In the genomic region with DNA sequence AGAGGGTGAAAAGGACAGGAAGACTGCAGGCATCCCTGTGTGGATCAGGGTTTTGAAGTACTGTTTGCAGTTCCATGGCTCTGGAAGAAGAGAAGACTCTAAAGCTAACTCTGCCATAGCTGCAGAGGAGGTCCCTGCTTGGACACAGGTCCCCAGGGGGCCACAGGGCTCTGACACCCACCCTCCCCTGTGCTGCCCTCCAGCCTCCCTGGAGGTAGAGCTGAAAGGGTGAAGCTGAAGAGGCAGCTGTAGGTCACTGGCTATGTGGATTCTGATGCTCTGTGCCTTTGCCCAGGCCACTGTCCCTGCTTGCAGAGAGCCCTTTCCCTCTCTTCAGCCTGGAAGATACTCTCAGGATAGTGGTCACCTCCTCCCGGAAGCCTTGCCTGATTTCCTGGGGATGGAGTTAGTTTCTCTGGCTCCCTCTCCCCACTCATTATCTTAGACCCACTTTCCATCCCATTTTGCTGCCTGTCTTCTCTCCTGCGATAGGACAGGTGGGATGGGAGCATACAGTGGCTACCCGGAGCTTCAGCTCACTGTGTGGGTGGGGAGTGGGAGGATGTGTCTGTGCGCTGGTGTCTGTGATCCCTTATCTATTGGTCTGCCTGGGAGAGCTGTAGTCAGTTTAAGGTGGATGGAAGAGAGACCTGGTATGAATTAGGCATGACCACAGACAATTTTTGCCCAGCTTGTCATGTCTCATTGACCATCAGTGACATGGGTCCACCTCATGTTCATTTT, we compare ENCODE assay signal across 21 cellular contexts.
DNase-seq lines count a peak whose midpoint lies in the region; ATAC-seq and TF ChIP-seq lines count a peak whose summit lies in the region.
"Had no signal": no experiment of that assay in that cellular context is flagged by ENCODE, and none has a peak within 500 bp of the region (broad histone marks: within the 10 kb centered on the region; RNA-seq: fewer than 3 reads in every experiment).

No MANE protein-coding gene starts in this region.

- 0 out of 2 replicates have a peak, but pooled peaks cover 3% of the 10 kb centered on the region for H3F3A ChIP-seq in GM23338 (replicated peaks; ENCODE audit: low read depth)

- H3K9me2 ChIP-seq in GM23338 (ENCODE audit: insufficient read depth), result no peaks in the 10 kb centered on the region

- peaks cover 20% of the 10 kb centered on the region for H3K27me3 Mint-ChIP-seq in GM23338 (ENCODE audit: insufficient read depth, low read depth, poor library complexity)
- H3K27me3 Mint-ChIP-seq in WTC11 (ENCODE audit: low read depth), result peaks cover 4% of the 10 kb centered on the region; the same call in 1 of the 2 replicates

- H3K27me3 ChIP-seq in GM23338 (ENCODE audit: insufficient read depth), result no peaks in the 10 kb centered on the region
- H3K27me3 ChIP-seq: SJSA1, vagina had no signal

- no peaks in the 10 kb centered on the region for H3K36me3 ChIP-seq in GM23338 (ENCODE audit: insufficient read depth)
- H3K36me3 ChIP-seq: lower lobe of right lung, SJSA1, vagina, WERI-Rb-1 had no signal

- TF ChIP-seq CTCF in GM23338 (conservative IDR thresholded peaks at IDR 0.05; ENCODE audit: low read depth in 2 of 2), result no peak
- TF ChIP-seq CTCF in WTC11 (IDR thresholded peaks at IDR 0.05), result no peak

- H3K27ac Mint-ChIP-seq in GM23338 (no peak overlapping the region), WTC11 (no peak overlapping the region)
- H3K27ac Mint-ChIP-seq: activated T-helper 1 cell treated with anti-CD3 and anti-CD28 coated beads, Interleukin-12 subunit alpha, Interleukin-12 subunit beta, Interleukin-2, Interleukin-4 antibody, amounts not matched to agents 30 ng/mL and 10 ng/mL and 1 ng/mL, durations not matched to agents 14 hours and 24 hours and 36 hours; stimulated activated naive B cell treated with anti-CD40 and anti-IgM and Interleukin-4, amounts not matched to agents 10 μg/mL and 1 μg/mL and 100 μg/mL, for 72 hours; T-helper 17 cell had no signal

- no peak for DNase-seq in GM23338 (ENCODE audit: low spot score)
- no peak for DNase-seq in WTC11 (ENCODE audit: low spot score)
- peak; percentile 46 to 49 for DNase-seq in erythroblast (lab: John Stamatoyannopoulos, UW)
- peak; percentile 37 for DNase-seq in posterior vena cava (ENCODE audit: low spot score)
- DNase-seq in stimulated activated CD4-positive, alpha-beta T cell treated with anti-CD3 and anti-CD28 coated beads, Interleukin-12 subunit alpha, Interleukin-12 subunit beta, amount 100 ng/mL, for 4 hours, result no peak
- DNase-seq in CD1c-positive myeloid dendritic cell (ENCODE audit: extremely low spot score), result no peak
- DNase-seq: dorsolateral prefrontal cortex; KBM-7; kidney glomerular epithelial cell; lower lobe of right lung; NCI-H510A treated with DMSO at 0.1 percent for 48 hours; NK-92 treated with Interleukin-12 subunit alpha and Interleukin-12 subunit beta, amount 100 ng/mL, for 24 hours; stimulated activated CD4-positive, alpha-beta T cell treated with anti-CD3 and anti-CD28 coated beads, Interleukin-4, amount 100 ng/mL, for 1 hour; stimulated activated naive B cell treated with anti-CD40 and anti-IgM and Interleukin-4, amounts not matched to agents 10 μg/mL and 1 μg/mL and 100 μg/mL, for 72 hours; T-helper 17 cell; WERI-Rb-1 had no signal

- POLR2A ChIA-PET in WTC11 (lab: Charles Lee), result no interaction called here

- intact Hi-C loops in posterior vena cava (cut with DNase I), result loop anchor here in 1 of 2 donors (5.0 kb wide), 1 partner anchor 63 kb away; no protein-coding TSS in a partner anchor

- H3K4me2 ChIP-seq in GM23338, result peak overlapping the region; percentile 88

- H3K4me1 Mint-ChIP-seq in GM23338 (peaks cover 35% of the 10 kb centered on the region), WTC11 (peaks cover 32% of the 10 kb centered on the region)

- CTCF ChIA-PET in WTC11 (lab: Charles Lee), result interaction anchor here (0.6 to 5.9 kb wide), 16 partner anchors 8 to 424 kb away, joined by 3 to 45 read pairs (median 4); a partner anchor contains a TSS

- TF ChIP-seq POLR2A in erythroblast (IDR thresholded peaks at IDR 0.05; ENCODE audit: low read length), result no peak

- ATAC-seq in GM23338 (no peak), WTC11 (no peak), HG03175 (IDR thresholded peaks at IDR 0.05; ENCODE audit: unreplicated experiment) (no peak)

- H3K36me3 Mint-ChIP-seq in GM23338 (ENCODE audit: low read depth), result peaks cover 7% of the 10 kb centered on the region
- peaks cover 4% of the 10 kb centered on the region; the same call in 1 of the 2 replicates for H3K36me3 Mint-ChIP-seq in WTC11
- H3K36me3 Mint-ChIP-seq: activated naive CD4-positive, alpha-beta T cell treated with anti-CD3 and anti-CD28 coated beads, Interleukin-2, amount 50 U/mL, for 72 hours had no signal

- no peaks in the 10 kb centered on the region for H4K20me1 ChIP-seq in GM23338 (replicated peaks; ENCODE audit: insufficient read depth)

- H3K4me3 ChIP-seq in GM23338, result peak overlapping the region; percentile 81
- H3K4me3 ChIP-seq: lower lobe of right lung had no signal

- H3K79me2 ChIP-seq in GM23338 (replicated peaks; ENCODE audit: insufficient read depth), result no peaks in the 10 kb centered on the region

- H3K9me3 Mint-ChIP-seq in GM23338 (peaks cover 5% of the 10 kb centered on the region; the same call in 2 of the 3 replicates), WTC11 (no peaks in the 10 kb centered on the region)
- H3K9me3 Mint-ChIP-seq: activated naive CD4-positive, alpha-beta T cell treated with anti-CD3 and anti-CD28 coated beads, Interleukin-2, amount 50 U/mL, for 72 hours; activated T-helper 1 cell treated with anti-CD3 and anti-CD28 coated beads, Interleukin-12 subunit alpha, Interleukin-12 subunit beta, Interleukin-2, Interleukin-4 antibody, amounts not matched to agents 30 ng/mL and 10 ng/mL and 1 ng/mL, durations not matched to agents 14 hours and 24 hours and 36 hours; stimulated activated naive B cell treated with anti-CD40 and anti-IgM and Interleukin-4, amounts not matched to agents 10 μg/mL and 1 μg/mL and 100 μg/mL, for 72 hours had no signal

- H2AFZ ChIP-seq in GM23338, result peak overlapping the region; percentile 96

- H3K4me3 Mint-ChIP-seq in GM23338 (peak overlapping the region; percentile 94), WTC11 (peak overlapping the region; percentile 97)

- peaks cover 13% of the 10 kb centered on the region; the same call in 1 of the 2 replicates for H3K4me1 ChIP-seq in GM23338 (ENCODE audit: insufficient read depth)

- no peak overlapping the region for H3K27ac ChIP-seq in GM23338 (ENCODE audit: low read depth)
- H3K27ac ChIP-seq: dorsolateral prefrontal cortex, lower lobe of right lung, SJSA1, vagina, WERI-Rb-1 had no signal

TF ChIP-seq in GM23338, 12 proteins besides CTCF, POLR2A, EP300 and RAD21 (continues in another document):
- no peak for TF ChIP-seq NANOG (IDR thresholded peaks at IDR 0.05; ENCODE audit: borderline replicate concordance)
- TF ChIP-seq EZH2 (IDR thresholded peaks at IDR 0.05; ENCODE audit: low read depth, unreplicated experiment), result no peak
- no peak for TF ChIP-seq JUNB (IDR thresholded peaks at IDR 0.05; ENCODE audit: unreplicated experiment)
- no peak for TF ChIP-seq CREB1 (CRISPR knock-in tag; IDR thresholded peaks at IDR 0.05; ENCODE audit: low read depth)
- no peak for TF ChIP-seq ZNF331 (CRISPR knock-in tag; IDR thresholded peaks at IDR 0.05; ENCODE audit: low read depth)
- no peak for TF ChIP-seq POLR2AphosphoS5 (IDR thresholded peaks at IDR 0.05; ENCODE audit: low read depth)
- TF ChIP-seq STAT1 (IDR thresholded peaks at IDR 0.05; ENCODE audit: unreplicated experiment), result no peak

TF ChIP-seq in WTC11, 78 proteins besides CTCF, POLR2A, EP300 and RAD21:
- TF ChIP-seq ATF1 (CRISPR knock-in tag; IDR thresholded peaks at IDR 0.05) (no peak), ELF4 (CRISPR knock-in tag; IDR thresholded peaks at IDR 0.05; ENCODE audit: low read depth) (no peak), ZNF263 (CRISPR knock-in tag; IDR thresholded peaks at IDR 0.05; ENCODE audit: low read depth) (no peak), ZBTB21 (CRISPR knock-in tag; IDR thresholded peaks at IDR 0.05; ENCODE audit: borderline replicate concordance) (no peak), NFE2L1 (CRISPR knock-in tag; IDR thresholded peaks at IDR 0.05) (no peak), ZNF121 (CRISPR knock-in tag; IDR thresholded peaks at IDR 0.05) (no peak), TCF7 (CRISPR knock-in tag; IDR thresholded peaks at IDR 0.05; ENCODE audit: low read depth) (no peak), SMAD3 (CRISPR knock-in tag; IDR thresholded peaks at IDR 0.05; ENCODE audit: borderline replicate concordance) (no peak)
- TF ChIP-seq, protein P1, sequence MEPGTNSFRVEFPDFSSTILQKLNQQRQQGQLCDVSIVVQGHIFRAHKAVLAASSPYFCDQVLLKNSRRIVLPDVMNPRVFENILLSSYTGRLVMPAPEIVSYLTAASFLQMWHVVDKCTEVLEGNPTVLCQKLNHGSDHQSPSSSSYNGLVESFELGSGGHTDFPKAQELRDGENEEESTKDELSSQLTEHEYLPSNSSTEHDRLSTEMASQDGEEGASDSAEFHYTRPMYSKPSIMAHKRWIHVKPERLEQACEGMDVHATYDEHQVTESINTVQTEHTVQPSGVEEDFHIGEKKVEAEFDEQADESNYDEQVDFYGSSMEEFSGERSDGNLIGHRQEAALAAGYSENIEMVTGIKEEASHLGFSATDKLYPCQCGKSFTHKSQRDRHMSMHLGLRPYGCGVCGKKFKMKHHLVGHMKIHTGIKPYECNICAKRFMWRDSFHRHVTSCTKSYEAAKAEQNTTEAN (CRISPR knock-in tag; IDR thresholded peaks at IDR 0.05), result no peak

Comparison
In these comparisons a context has a peak if more than half of its experiments do, and no peak if none do; other contexts are left out.
1. DNase-seq: peak in erythroblast (2 of 2) and posterior vena cava (single experiment); none in GM23338 (single experiment), WTC11 (single experiment), stimulated activated CD4-positive, alpha-beta T cell treated with anti-CD3 and anti-CD28 coated beads, Interleukin-12 subunit alpha, Interleukin-12 subunit beta, amount 100 ng/mL, for 4 hours (single experiment) and CD1c-positive myeloid dendritic cell (single experiment).